In genomic region chr3:197241173-197241572, GRCh38 we compare ENCODE assay signal across 1 cellular context.
TF ChIP-seq lines count a peak whose summit lies in the region.

No MANE protein-coding gene starts in this region.

TF ChIP-seq in IMR-90, 13 proteins besides CTCF, POLR2A, EP300 and RAD21:
- no peak for TF ChIP-seq RFX5 (IDR thresholded peaks at IDR 0.05; ENCODE audit: low read depth, low read length)
- TF ChIP-seq BHLHE40 (IDR thresholded peaks at IDR 0.05; ENCODE audit: low read depth, low read length) = no peak
- TF ChIP-seq USF2 (IDR thresholded peaks at IDR 0.05; ENCODE audit: low read depth, low read length) = no peak
- TF ChIP-seq CHD1 (IDR thresholded peaks at IDR 0.05; ENCODE audit: low read depth, low read length) = no peak
- TF ChIP-seq MAZ (IDR thresholded peaks at IDR 0.05; ENCODE audit: borderline replicate concordance, low read depth, low read length) = no peak
- TF ChIP-seq NFE2L2 (IDR thresholded peaks at IDR 0.05; ENCODE audit: low read depth, low read length) = no peak
- TF ChIP-seq ELK1 (IDR thresholded peaks at IDR 0.05; ENCODE audit: borderline replicate concordance, low read depth, low read length) = no peak
TF ChIP-seq in IMR-90: peak in this region for 0.
